ENCODE assay signal across 17 cellular contexts in genomic region chr9:135288941-135289534, GRCh38.
DNase-seq lines count a peak whose midpoint lies in the region; ATAC-seq and TF ChIP-seq lines count a peak whose summit lies in the region.
"Had no signal": no experiment of that assay in that cellular context is flagged by ENCODE, and none has a peak within 500 bp of the region (broad histone marks: within the 10 kb centered on the region; RNA-seq: fewer than 3 reads in every experiment).

No MANE protein-coding gene starts in this region.

- peaks cover 14% of the 10 kb centered on the region for H3K4me1 Mint-ChIP-seq in neural crest cell
- peaks cover 3% of the 10 kb centered on the region for H3K4me1 Mint-ChIP-seq in activated T-helper 2 cell treated with anti-CD3 and anti-CD28 coated beads, Interferon-gamma antibody, Interleukin-2, Interleukin-4, amounts not matched to agents 10 μg/mL and 5 μg/mL and 100 μg/mL, durations not matched to agents 14 hours and 24 hours and 36 hours (ENCODE audit: low read depth)
- H3K4me1 Mint-ChIP-seq: CD4-positive, CD25-positive, alpha-beta regulatory T cell had no signal

- H3K9ac ChIP-seq in BLaER1 treated with 17β-estradiol and CSF1 and Interleukin-3, amounts not matched to agents 10 nM and 100 nM: peak overlapping the region in 1 of 11 experiments; percentile 75; a peak in 4 of 22 replicates

- no peak for ATAC-seq in HG02840 (IDR thresholded peaks at IDR 0.05; ENCODE audit: low FRiP score, unreplicated experiment)
- ATAC-seq in HG02571 (IDR thresholded peaks at IDR 0.05; ENCODE audit: unreplicated experiment): no peak
- ATAC-seq in GM21390 (IDR thresholded peaks at IDR 0.05; ENCODE audit: unreplicated experiment): no peak
- ATAC-seq: HepG2 had no signal

- no peak overlapping the region for H3K4me3 Mint-ChIP-seq in neural crest cell
- no peak overlapping the region for H3K4me3 Mint-ChIP-seq in activated T-helper 2 cell treated with anti-CD3 and anti-CD28 coated beads, Interferon-gamma antibody, Interleukin-2, Interleukin-4, amounts not matched to agents 10 μg/mL and 5 μg/mL and 100 μg/mL, durations not matched to agents 14 hours and 24 hours and 36 hours (ENCODE audit: low read depth)
- H3K4me3 Mint-ChIP-seq: CD4-positive, CD25-positive, alpha-beta regulatory T cell had no signal

- H3K4me2 ChIP-seq in BLaER1 treated with 17β-estradiol and CSF1 and Interleukin-3, amounts not matched to agents 10 nM and 100 nM: peak overlapping the region; percentile 81 to 98 (median 92)
- H3K4me2 ChIP-seq: PC-9 had no signal

- H3K4me3 ChIP-seq in BLaER1 treated with 17β-estradiol and CSF1 and Interleukin-3, amounts not matched to agents 10 nM and 100 nM: peak overlapping the region in 2 of 10 experiments; percentile 11 to 12; a peak in 3 of 20 replicates
- no peak overlapping the region for H3K4me3 ChIP-seq in LNCaP clone FGC (ENCODE audit: low read depth, low read length)
- H3K4me3 ChIP-seq: PC-9 had no signal

- TF ChIP-seq CTCF in LNCaP clone FGC (IDR thresholded peaks at IDR 0.05; ENCODE audit: control insufficient read depth, extremely low read depth, insufficient read depth) (no peak), neural crest cell (conservative IDR thresholded peaks at IDR 0.05) (no peak)

- H3K27ac Mint-ChIP-seq in neural crest cell (ENCODE audit: unreplicated experiment): peak overlapping the region; percentile 64
- no peak overlapping the region for H3K27ac Mint-ChIP-seq in activated T-helper 2 cell treated with anti-CD3 and anti-CD28 coated beads, Interferon-gamma antibody, Interleukin-2, Interleukin-4, amounts not matched to agents 10 μg/mL and 5 μg/mL and 100 μg/mL, durations not matched to agents 14 hours and 24 hours and 36 hours
- H3K27ac Mint-ChIP-seq: CD4-positive, CD25-positive, alpha-beta regulatory T cell had no signal

- no peaks in the 10 kb centered on the region for H3K36me3 Mint-ChIP-seq in neural crest cell (ENCODE audit: low read depth)
- H3K36me3 Mint-ChIP-seq in activated T-helper 2 cell treated with anti-CD3 and anti-CD28 coated beads, Interferon-gamma antibody, Interleukin-2, Interleukin-4, amounts not matched to agents 10 μg/mL and 5 μg/mL and 100 μg/mL, durations not matched to agents 14 hours and 24 hours and 36 hours (ENCODE audit: low read depth): no peaks in the 10 kb centered on the region
- H3K36me3 Mint-ChIP-seq: CD4-positive, CD25-positive, alpha-beta regulatory T cell had no signal

- H3K9me3 ChIP-seq in BLaER1 treated with 17β-estradiol and CSF1 and Interleukin-3, amounts not matched to agents 10 nM and 100 nM (replicated peaks in 1 of 11): no peaks in the 10 kb centered on the region

- intact Hi-C loops in activated T-helper 2 cell treated with anti-CD3 and anti-CD28 coated beads, Interferon-gamma antibody, Interleukin-2, Interleukin-4, amounts not matched to agents 10 μg/mL and 5 μg/mL and 100 μg/mL, durations not matched to agents 14 hours and 24 hours and 36 hours (cut with micrococcal nuclease): no loop called here

- peaks cover 0 to 31% (median 0%) of the 10 kb centered on the region in 11 experiments; a peak in 5 of 22 replicates for H4K20me1 ChIP-seq in BLaER1 treated with 17β-estradiol and CSF1 and Interleukin-3, amounts not matched to agents 10 nM and 100 nM

- peaks cover 0 to 53% (median 0%) of the 10 kb centered on the region in 11 experiments; a peak in 7 of 22 replicates for H3K27me3 ChIP-seq in BLaER1 treated with 17β-estradiol and CSF1 and Interleukin-3, amounts not matched to agents 10 nM and 100 nM

- peaks cover 31 to 74% (median 67%) of the 10 kb centered on the region in 10 experiments for H3K4me1 ChIP-seq in BLaER1 treated with 17β-estradiol and CSF1 and Interleukin-3, amounts not matched to agents 10 nM and 100 nM

- H3K9me3 Mint-ChIP-seq in neural crest cell: no peaks in the 10 kb centered on the region
- peaks cover 12% of the 10 kb centered on the region for H3K9me3 Mint-ChIP-seq in activated T-helper 2 cell treated with anti-CD3 and anti-CD28 coated beads, Interferon-gamma antibody, Interleukin-2, Interleukin-4, amounts not matched to agents 10 μg/mL and 5 μg/mL and 100 μg/mL, durations not matched to agents 14 hours and 24 hours and 36 hours

- no peaks in the 10 kb centered on the region for H3K36me3 ChIP-seq in BLaER1 treated with 17β-estradiol and CSF1 and Interleukin-3, amounts not matched to agents 10 nM and 100 nM

- DNase-seq in LNCaP clone FGC (ENCODE audit: low read depth) (peak; percentile 56), SW480 (ENCODE audit: low spot score) (peak; percentile 98), neural crest cell (ENCODE audit: low read depth, low spot score) (no peak)
- no peak for DNase-seq in activated T-helper 2 cell treated with anti-CD3 and anti-CD28 coated beads, Interferon-gamma antibody, Interleukin-2, Interleukin-4, amounts not matched to agents 10 μg/mL and 5 μg/mL and 100 μg/mL, durations not matched to agents 14 hours and 24 hours and 36 hours (ENCODE audit: low spot score)
- DNase-seq: CD4-positive, CD25-positive, alpha-beta regulatory T cell; DMS79; KG1; NCI-H1105 treated with DMSO at 0.1 percent for 48 hours; NCI-H187; NCI-H446; NCI-H748 treated with DMSO at 0.1 percent for 48 hours; PC-9 had no signal

- peak overlapping the region in 2 of 11 experiments; percentile 3 to 74; a peak in 1 of 22 replicates for H3K27ac ChIP-seq in BLaER1 treated with 17β-estradiol and CSF1 and Interleukin-3, amounts not matched to agents 10 nM and 100 nM
- H3K27ac ChIP-seq: PC-9 had no signal

- no peaks in the 10 kb centered on the region for H3K27me3 Mint-ChIP-seq in neural crest cell (ENCODE audit: low read depth)
- peaks cover 3% of the 10 kb centered on the region for H3K27me3 Mint-ChIP-seq in activated T-helper 2 cell treated with anti-CD3 and anti-CD28 coated beads, Interferon-gamma antibody, Interleukin-2, Interleukin-4, amounts not matched to agents 10 μg/mL and 5 μg/mL and 100 μg/mL, durations not matched to agents 14 hours and 24 hours and 36 hours (ENCODE audit: low read depth)

Comparison
In these comparisons a context has a peak if more than half of its experiments do, and no peak if none do; other contexts are left out.
1. DNase-seq: peak in LNCaP clone FGC (single experiment) and SW480 (single experiment); none in neural crest cell (single experiment) and activated T-helper 2 cell treated with anti-CD3 and anti-CD28 coated beads, Interferon-gamma antibody, Interleukin-2, Interleukin-4, amounts not matched to agents 10 μg/mL and 5 μg/mL and 100 μg/mL, durations not matched to agents 14 hours and 24 hours and 36 hours (single experiment).